29 cellular contexts compared by ENCODE assay signal in genomic region chr1:244297087-244297486, GRCh38.
"Had no signal": no experiment of that assay in that cellular context is flagged by ENCODE, and none has a peak within 500 bp of the region (broad histone marks: within the 10 kb centered on the region; RNA-seq: fewer than 3 reads in every experiment).

No MANE protein-coding gene starts in this region.

- ATAC-seq: natural killer cell; psoas muscle; right cardiac atrium; stimulated activated effector memory CD8-positive, alpha-beta T cell treated with anti-CD3 and anti-CD28 coated beads, Interleukin-12 subunit alpha, Interleukin-12 subunit beta, amount 100 ng/mL, for 72 hours; stimulated activated naive B cell treated with anti-CD40 and anti-IgM and Interleukin-4, amounts not matched to agents 10 μg/mL and 1 μg/mL and 100 μg/mL, for 72 hours had no signal

- DNase-seq: natural killer cell; occipital lobe; ovary; posterior cingulate gyrus; psoas muscle; right cardiac atrium; right lobe of liver; sigmoid colon; small intestine; stimulated activated CD4-positive, alpha-beta T cell treated with anti-CD3 and anti-CD28 coated beads, Interleukin-15, amount 100 ng/mL, for 24 hours; stimulated activated CD4-positive, alpha-beta T cell treated with anti-CD3 and anti-CD28 coated beads, Interleukin-2, amount 100 ng/mL, for 24 hours; stimulated activated CD4-positive, alpha-beta T cell treated with anti-CD3 and anti-CD28 coated beads, Interleukin-2, amount 100 ng/mL, for 48 hours; stimulated activated CD4-positive, alpha-beta T cell treated with anti-CD3 and anti-CD28 coated beads, Interleukin-4, amount 100 ng/mL, for 24 hours; stimulated activated naive B cell treated with anti-CD40 and anti-IgM and Interleukin-4, amounts not matched to agents 10 μg/mL and 1 μg/mL and 100 μg/mL, for 72 hours; stimulated activated naive CD4-positive, alpha-beta T cell treated with Interleukin-2 at 50 U/mL for 16 hours; stomach; thyroid gland; trophoblast cell; upper lobe of left lung had no signal

- H2AFZ ChIP-seq: neural progenitor cell had no signal

- H3K9ac ChIP-seq: neural progenitor cell, parathyroid adenoma had no signal

- H3K9me3 Mint-ChIP-seq: natural killer cell; nephron; stimulated activated effector memory CD8-positive, alpha-beta T cell treated with anti-CD3 and anti-CD28 coated beads, Interleukin-12 subunit alpha, Interleukin-12 subunit beta, amount 100 ng/mL, for 72 hours; stimulated activated naive B cell treated with anti-CD40 and anti-IgM and Interleukin-4, amounts not matched to agents 10 μg/mL and 1 μg/mL and 100 μg/mL, for 72 hours; stimulated activated naive CD8-positive, alpha-beta T cell treated with anti-CD3 and anti-CD28 coated beads, Interleukin-15, Interleukin-2, amounts not matched to agents 100 ng/mL and 50 ng/mL, for 24 hours had no signal

- H3K27me3 ChIP-seq: neural progenitor cell, ovary, right lobe of liver, sigmoid colon, stomach, thyroid gland, tibial nerve, upper lobe of left lung, vagina had no signal

- H3K4me3 ChIP-seq: neural progenitor cell, ovary, psoas muscle, right lobe of liver, sigmoid colon, stomach, thoracic aorta, thyroid gland, tibial nerve, upper lobe of left lung, vagina had no signal

- FAIRE-seq: small intestine, urothelium cell line had no signal

- H3K36me3 Mint-ChIP-seq: natural killer cell; neural progenitor cell; stimulated activated naive B cell treated with anti-CD40 and anti-IgM and Interleukin-4, amounts not matched to agents 10 μg/mL and 1 μg/mL and 100 μg/mL, for 72 hours had no signal

- H3K4me2 ChIP-seq: neural progenitor cell had no signal

- H3K9me3 ChIP-seq: ovary, psoas muscle, right lobe of liver, sigmoid colon, stomach, thoracic aorta, thyroid gland, tibial nerve, upper lobe of left lung, vagina had no signal

- H3K4me1 ChIP-seq: neural progenitor cell, parathyroid adenoma, psoas muscle had no signal

- H3K27ac Mint-ChIP-seq: neural progenitor cell; progenitor cell of endocrine pancreas; stimulated activated effector memory CD8-positive, alpha-beta T cell treated with anti-CD3 and anti-CD28 coated beads, Interleukin-12 subunit alpha, Interleukin-12 subunit beta, amount 100 ng/mL, for 72 hours; stimulated activated naive B cell treated with anti-CD40 and anti-IgM and Interleukin-4, amounts not matched to agents 10 μg/mL and 1 μg/mL and 100 μg/mL, for 72 hours; stimulated activated naive CD8-positive, alpha-beta T cell treated with anti-CD3 and anti-CD28 coated beads, Interleukin-15, Interleukin-2, amounts not matched to agents 100 ng/mL and 50 ng/mL, for 24 hours had no signal

- H3K36me3 ChIP-seq: neural progenitor cell, ovary, right lobe of liver, sigmoid colon, stomach, thoracic aorta, thyroid gland, tibial nerve, upper lobe of left lung, vagina had no signal

- H3K27me3 Mint-ChIP-seq: stimulated activated naive B cell treated with anti-CD40 and anti-IgM and Interleukin-4, amounts not matched to agents 10 μg/mL and 1 μg/mL and 100 μg/mL, for 72 hours; stimulated activated naive CD8-positive, alpha-beta T cell treated with anti-CD3 and anti-CD28 coated beads, Interleukin-15, Interleukin-2, amounts not matched to agents 100 ng/mL and 50 ng/mL, for 24 hours had no signal

- H3K27ac ChIP-seq: neural progenitor cell, ovary, parathyroid adenoma, psoas muscle, right lobe of liver, sigmoid colon, stomach, thoracic aorta, thyroid gland, tibial nerve, upper lobe of left lung, vagina had no signal

- H3K4me3 Mint-ChIP-seq: nephron; neural progenitor cell; stimulated activated effector memory CD8-positive, alpha-beta T cell treated with anti-CD3 and anti-CD28 coated beads, Interleukin-12 subunit alpha, Interleukin-12 subunit beta, amount 100 ng/mL, for 72 hours; stimulated activated naive B cell treated with anti-CD40 and anti-IgM and Interleukin-4, amounts not matched to agents 10 μg/mL and 1 μg/mL and 100 μg/mL, for 72 hours; stimulated activated naive CD8-positive, alpha-beta T cell treated with anti-CD3 and anti-CD28 coated beads, Interleukin-15, Interleukin-2, amounts not matched to agents 100 ng/mL and 50 ng/mL, for 24 hours had no signal

- H3K79me2 ChIP-seq: parathyroid adenoma had no signal
